ENCODE assay signal across 15 cellular contexts in genomic region chr21:14888202-14888601, GRCh38.
DNase-seq lines count a peak whose midpoint lies in the region; ATAC-seq, FAIRE-seq and TF ChIP-seq lines count a peak whose summit lies in the region.
"Had no signal": no experiment of that assay in that cellular context is flagged by ENCODE, and none has a peak within 500 bp of the region (broad histone marks: within the 10 kb centered on the region; RNA-seq: fewer than 3 reads in every experiment).

No MANE protein-coding gene starts in this region.

- H3K4me3 Mint-ChIP-seq in mesothelial cell of epicardium = no peak overlapping the region

- H4K20me1 ChIP-seq in BLaER1 treated with 17β-estradiol and CSF1 and Interleukin-3, amounts not matched to agents 10 nM and 100 nM = no peaks in the 10 kb centered on the region; a peak in 1 of 22 replicates

- peak overlapping the region in 7 of 11 experiments; percentile 51 to 80 (median 62); a peak in 10 of 22 replicates for H3K4me2 ChIP-seq in BLaER1 treated with 17β-estradiol and CSF1 and Interleukin-3, amounts not matched to agents 10 nM and 100 nM

- H3K4me3 ChIP-seq in BLaER1 treated with 17β-estradiol and CSF1 and Interleukin-3, amounts not matched to agents 10 nM and 100 nM = no peak overlapping the region
- no peak overlapping the region for H3K4me3 ChIP-seq in RWPE2 (ENCODE audit: severe bottlenecking)

- TF ChIP-seq CTCF in RWPE2 (IDR thresholded peaks at IDR 0.05; ENCODE audit: poor library complexity, severe bottlenecking) = no peak
- TF ChIP-seq CTCF in mesothelial cell of epicardium (IDR thresholded peaks at IDR 0.05; ENCODE audit: unreplicated experiment) = no peak
- no peak for TF ChIP-seq CTCF in GM13977 (IDR thresholded peaks at IDR 0.05; ENCODE audit: extremely low read depth, insufficient read depth, missing control alignments)

- peak overlapping the region; percentile 80 for H3K27ac Mint-ChIP-seq in mesothelial cell of epicardium

- peaks cover 0 to 7% (median 0%) of the 10 kb centered on the region in 11 experiments; a peak in 2 of 22 replicates for H3K9me3 ChIP-seq in BLaER1 treated with 17β-estradiol and CSF1 and Interleukin-3, amounts not matched to agents 10 nM and 100 nM (replicated peaks in 1 of 11)
- no peaks in the 10 kb centered on the region for H3K9me3 ChIP-seq in RWPE2 (ENCODE audit: severe bottlenecking)

- no peaks in the 10 kb centered on the region for H3K36me3 Mint-ChIP-seq in mesothelial cell of epicardium

- H3K27me3 ChIP-seq in BLaER1 treated with 17β-estradiol and CSF1 and Interleukin-3, amounts not matched to agents 10 nM and 100 nM = no peaks in the 10 kb centered on the region
- H3K27me3 ChIP-seq in RWPE2 (ENCODE audit: insufficient read depth, poor library complexity, severe bottlenecking) = no peaks in the 10 kb centered on the region

- peaks cover 10 to 20% (median 17%) of the 10 kb centered on the region in 10 experiments; a peak in 18 of 20 replicates for H3K4me1 ChIP-seq in BLaER1 treated with 17β-estradiol and CSF1 and Interleukin-3, amounts not matched to agents 10 nM and 100 nM
- peaks cover 7% of the 10 kb centered on the region for H3K4me1 ChIP-seq in RWPE2 (ENCODE audit: insufficient read depth, poor library complexity, severe bottlenecking)

- peaks cover 6% of the 10 kb centered on the region for H3K9me3 Mint-ChIP-seq in mesothelial cell of epicardium

- in situ Hi-C loops in GM13977 (cut with MboI; ENCODE audit: low pct_unique_long_range_greater_than_20kb, low sequenced_read_pairs, unreplicated experiment) = no loop called here

- peaks cover 28% of the 10 kb centered on the region for H3K4me1 Mint-ChIP-seq in mesothelial cell of epicardium

- H3K27ac ChIP-seq in BLaER1 treated with 17β-estradiol and CSF1 and Interleukin-3, amounts not matched to agents 10 nM and 100 nM = no peak overlapping the region
- no peak overlapping the region for H3K27ac ChIP-seq in RWPE2 (ENCODE audit: poor library complexity, severe bottlenecking)

- no peak for FAIRE-seq in GM12891 (lab: Jason Lieb, UNC)
- FAIRE-seq: H54 had no signal

- no peaks in the 10 kb centered on the region for H3K27me3 Mint-ChIP-seq in mesothelial cell of epicardium (ENCODE audit: low read depth)

- no peaks in the 10 kb centered on the region for H3K36me3 ChIP-seq in BLaER1 treated with 17β-estradiol and CSF1 and Interleukin-3, amounts not matched to agents 10 nM and 100 nM
- H3K36me3 ChIP-seq in RWPE2 (ENCODE audit: low read depth) = no peaks in the 10 kb centered on the region

- H3K9ac ChIP-seq in BLaER1 treated with 17β-estradiol and CSF1 and Interleukin-3, amounts not matched to agents 10 nM and 100 nM = no peak overlapping the region

- TF ChIP-seq POLR2A in GM12891 (IDR thresholded peaks at IDR 0.05; ENCODE audit: low read depth, low read length) = no peak

- DNase-seq in NCI-H1436 (lab: John Stamatoyannopoulos, UW) (peak; percentile 50), RWPE2 (ENCODE audit: low spot score) (no peak), mesothelial cell of epicardium (ENCODE audit: low spot score in 2 of 2, unreplicated experiment in 2 of 2) (no peak), GM13977 (ENCODE audit: low spot score) (no peak), GM12891 (ENCODE audit: insufficient read length, low spot score) (no peak)
- no peak for DNase-seq in stimulated activated CD4-positive, alpha-beta T cell treated with anti-CD3 and anti-CD28 coated beads, Interleukin-4, amount 100 ng/mL, for 1 hour
- DNase-seq: C1 segment of cervical spinal cord, DMS153, EL, NCI-H187 treated with DMSO at 0.1 percent for 48 hours, NCI-H510A treated with DMSO at 0.1 percent for 48 hours, PC-3 had no signal

- peak; percentile 35; the same call in 1 of the 3 replicates for ATAC-seq in RWPE2 (ENCODE audit: low read depth)
- ATAC-seq in GM19035 (IDR thresholded peaks at IDR 0.05; ENCODE audit: unreplicated experiment) = no peak
- ATAC-seq: PC-3 had no signal

TF ChIP-seq in GM12891, 5 proteins besides CTCF, POLR2A, EP300 and RAD21:
- TF ChIP-seq POU2F2 (IDR thresholded peaks at IDR 0.05; ENCODE audit: low read depth, low read length) (no peak), SPI1 (IDR thresholded peaks at IDR 0.05; ENCODE audit: low read depth, low read length) (no peak), PAX5 (IDR thresholded peaks at IDR 0.05; ENCODE audit: insufficient read depth, low read length, severe bottlenecking) (no peak), TAF1 (IDR thresholded peaks at IDR 0.05; ENCODE audit: low read depth, low read length) (no peak), POLR2AphosphoS5 (IDR thresholded peaks at IDR 0.05; ENCODE audit: low read depth, low read length) (no peak)
